Comparison of ENCODE assay signal across 1 cellular context in genomic region chr2:46643951-46644350, GRCh38.
TF ChIP-seq lines count a peak whose summit lies in the region.

No MANE protein-coding gene starts in this region.

TF ChIP-seq in HCT116, 20 proteins besides CTCF, POLR2A, EP300 and RAD21 (continued from another document):
- TF ChIP-seq FOSL1 (IDR thresholded peaks at IDR 0.05; ENCODE audit: low read depth): 0 out of 2 replicates have a peak, but pooled peaks have one; percentile 22
